In the genomic region with DNA sequence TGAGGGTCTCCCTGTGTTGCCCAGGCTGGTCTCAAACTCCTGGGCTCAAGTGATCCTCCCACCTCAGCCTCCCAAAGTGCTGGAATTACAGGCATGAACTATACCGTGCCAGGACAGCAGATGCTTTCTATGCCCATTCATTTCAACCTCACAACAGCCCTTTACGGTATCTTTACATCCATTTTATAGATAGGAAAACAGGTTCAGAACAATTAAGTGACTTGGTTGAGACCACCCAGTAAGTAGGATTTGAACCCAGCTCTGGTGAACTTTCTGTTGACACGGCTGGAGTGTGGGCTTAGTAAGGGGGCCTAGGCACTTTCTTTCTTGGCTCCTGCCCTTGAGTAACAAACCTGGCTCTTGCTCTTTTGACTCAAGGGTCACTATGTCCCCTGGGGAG, we compare ENCODE assay signal across 18 cellular contexts.
"Had no signal": no experiment of that assay in that cellular context is flagged by ENCODE, and none has a peak within 500 bp of the region (broad histone marks: within the 10 kb centered on the region; RNA-seq: fewer than 3 reads in every experiment).

No MANE protein-coding gene starts in this region.

- H3K27ac Mint-ChIP-seq: activated naive CD8-positive, alpha-beta T cell treated with anti-CD3 and anti-CD28 coated beads, Interleukin-2, amount 10 ng/mL, durations not matched to agents 7 days and 5 days; endodermal cell had no signal

- H3K9me3 Mint-ChIP-seq: activated naive CD8-positive, alpha-beta T cell treated with anti-CD3 and anti-CD28 coated beads, Interleukin-2, amount 10 ng/mL, durations not matched to agents 7 days and 5 days; endodermal cell had no signal

- H3K4me3 ChIP-seq: heart left ventricle, left lung, ovary, psoas muscle, skin epidermis, thyroid gland had no signal

- H3K36me3 ChIP-seq: heart left ventricle, left lung, ovary, thyroid gland had no signal

- ATAC-seq: heart left ventricle, left lung, psoas muscle, right cardiac atrium had no signal

- H3K27me3 Mint-ChIP-seq: activated naive CD8-positive, alpha-beta T cell treated with anti-CD3 and anti-CD28 coated beads, Interleukin-2, amount 10 ng/mL, durations not matched to agents 7 days and 5 days had no signal

- H3K27ac ChIP-seq: left lung, ovary, skin epidermis, VCaP had no signal

- H3K36me3 Mint-ChIP-seq: activated naive CD8-positive, alpha-beta T cell treated with anti-CD3 and anti-CD28 coated beads, Interleukin-2, amount 10 ng/mL, durations not matched to agents 7 days and 5 days had no signal

- H3K27me3 ChIP-seq: heart left ventricle, left lung, ovary, thyroid gland had no signal

- H3K4me3 Mint-ChIP-seq: activated naive CD8-positive, alpha-beta T cell treated with anti-CD3 and anti-CD28 coated beads, Interleukin-2, amount 10 ng/mL, durations not matched to agents 7 days and 5 days; endodermal cell had no signal

- H3K9me3 ChIP-seq: heart left ventricle, left lung, ovary, psoas muscle, thyroid gland had no signal

- DNase-seq: activated CD4-positive, alpha-beta T cell treated with anti-CD3 and anti-CD28 coated beads for 1 hour; activated CD8-positive, alpha-beta memory T cell treated with anti-CD3 and anti-CD28 coated beads for 24 hours; activated CD8-positive, alpha-beta memory T cell treated with anti-CD3 and anti-CD28 coated beads, Interleukin-2, amount 50 U/mL, for 48 hours; activated naive CD8-positive, alpha-beta T cell treated with anti-CD3 and anti-CD28 coated beads, Interleukin-2, amount 10 ng/mL, durations not matched to agents 7 days and 5 days; amygdala; endodermal cell; foreskin melanocyte; heart left ventricle; left lung; midbrain; ovary; psoas muscle; right cardiac atrium; SW 1271; T-helper 2 cell; thyroid gland had no signal
